15 cellular contexts compared by ENCODE assay signal in the genomic region with DNA sequence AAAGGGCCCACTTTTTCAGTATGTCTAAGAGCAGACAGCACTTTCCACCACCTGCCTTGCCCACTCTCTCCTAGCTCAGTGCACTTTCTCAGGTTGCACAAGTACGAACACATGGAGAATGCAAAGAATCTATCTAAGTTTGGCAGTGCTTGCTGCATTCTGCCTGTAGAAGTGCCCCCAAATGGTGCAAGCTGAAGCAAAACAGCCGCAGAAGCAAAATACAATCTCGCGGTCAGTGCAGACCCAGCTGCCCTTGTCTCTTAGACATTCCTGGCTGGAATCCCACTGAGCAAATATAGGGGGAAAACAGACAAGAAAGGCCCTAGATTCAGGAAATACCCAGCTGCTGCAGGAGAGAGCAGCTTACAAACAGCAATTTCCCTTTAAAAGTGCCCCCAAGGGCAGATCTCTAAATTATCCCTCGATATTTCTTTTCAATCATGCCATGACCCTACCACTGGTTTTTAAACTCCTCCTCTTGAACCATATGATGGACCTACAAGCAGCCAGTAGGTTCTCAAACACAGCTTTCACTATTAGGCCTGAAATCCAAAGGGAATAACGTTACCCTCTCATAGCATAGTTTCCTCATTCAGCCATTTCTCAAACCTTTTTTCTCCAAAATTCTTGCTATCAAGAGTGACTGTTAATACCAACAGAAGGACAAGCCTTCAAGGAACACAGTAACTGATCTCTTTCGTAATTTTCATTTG.
DNase-seq lines count a peak whose midpoint lies in the region; ATAC-seq and TF ChIP-seq lines count a peak whose summit lies in the region.
"Had no signal": no experiment of that assay in that cellular context is flagged by ENCODE, and none has a peak within 500 bp of the region (broad histone marks: within the 10 kb centered on the region; RNA-seq: fewer than 3 reads in every experiment).

No MANE protein-coding gene starts in this region.

- no peak for TF ChIP-seq POLR2A in stomach (IDR thresholded peaks at IDR 0.05)

- H3K4me1 Mint-ChIP-seq in nephron: peaks cover 63% of the 10 kb centered on the region

- H3K27me3 ChIP-seq in HUES48 (ENCODE audit: control insufficient read depth, insufficient read depth, low read length) (no peaks in the 10 kb centered on the region), fibroblast of lung (ENCODE audit: control insufficient read depth, insufficient read depth, low read length) (no peaks in the 10 kb centered on the region), stomach (no peaks in the 10 kb centered on the region)
- no peaks in the 10 kb centered on the region for H3K27me3 ChIP-seq in effector memory CD4-positive, alpha-beta T cell (replicated peaks; ENCODE audit: control insufficient read depth, insufficient read depth, low read length, poor library complexity, severe bottlenecking)
- H3K27me3 ChIP-seq: esophagus squamous epithelium, SJSA1 had no signal

- H3K4me1 ChIP-seq in HUES48 (ENCODE audit: control insufficient read depth, insufficient read depth, low read length) (peaks cover 18% of the 10 kb centered on the region), fibroblast of lung (ENCODE audit: control insufficient read depth, extremely low read depth, insufficient read depth, low read length) (peaks cover 8% of the 10 kb centered on the region), stomach (peaks cover 5 to 18% (median 10%) of the 10 kb centered on the region in 4 donors)
- H3K4me1 ChIP-seq in effector memory CD4-positive, alpha-beta T cell (ENCODE audit: control insufficient read depth, insufficient read depth, low read length, poor library complexity, severe bottlenecking): no peaks in the 10 kb centered on the region
- H3K4me1 ChIP-seq: SJSA1 had no signal

- H3K9me3 Mint-ChIP-seq in nephron: no peaks in the 10 kb centered on the region

- peak overlapping the region; percentile 82 for H3K27ac ChIP-seq in HUES48 (ENCODE audit: low read depth, low read length)
- no peak overlapping the region for H3K27ac ChIP-seq in fibroblast of lung (ENCODE audit: insufficient read depth, low read length)
- H3K27ac ChIP-seq in stomach: peak overlapping the region in 2 of 5 donors; percentile 29 to 30
- no peak overlapping the region for H3K27ac ChIP-seq in effector memory CD4-positive, alpha-beta T cell (ENCODE audit: insufficient read depth, low read length, poor library complexity, severe bottlenecking)
- H3K27ac ChIP-seq: esophagus squamous epithelium, SJSA1 had no signal

- H4K20me1 ChIP-seq in fibroblast of lung (ENCODE audit: control insufficient read depth, extremely low read depth, insufficient read depth, low read length): no peaks in the 10 kb centered on the region

- H3K36me3 ChIP-seq in HUES48 (ENCODE audit: control insufficient read depth, insufficient read depth, low read length) (no peaks in the 10 kb centered on the region), fibroblast of lung (ENCODE audit: control insufficient read depth, insufficient read depth, low read length) (no peaks in the 10 kb centered on the region), stomach (no peaks in the 10 kb centered on the region)
- H3K36me3 ChIP-seq in effector memory CD4-positive, alpha-beta T cell (ENCODE audit: control insufficient read depth, insufficient read depth, low read length): no peaks in the 10 kb centered on the region
- H3K36me3 ChIP-seq: esophagus squamous epithelium, SJSA1 had no signal

- H3K9me3 ChIP-seq in HUES48 (ENCODE audit: control insufficient read depth, insufficient read depth, low read length) (peaks cover 5% of the 10 kb centered on the region; the same call in 1 of the 2 replicates), fibroblast of lung (ENCODE audit: control insufficient read depth, insufficient read depth, low read depth, low read length) (no peaks in the 10 kb centered on the region), stomach (peaks cover 0 to 10% (median 0%) of the 10 kb centered on the region in 4 donors)
- H3K9me3 ChIP-seq in effector memory CD4-positive, alpha-beta T cell (ENCODE audit: control insufficient read depth, low read length): peaks cover 8% of the 10 kb centered on the region
- H3K9me3 ChIP-seq: esophagus squamous epithelium, SJSA1 had no signal

- no peak for TF ChIP-seq CTCF in fibroblast of lung (conservative IDR thresholded peaks at IDR 0.05 in 1 of 2, IDR thresholded peaks at IDR 0.05 in 1 of 2; ENCODE audit: low read depth in 1 of 2, low read length in 2 of 2)
- TF ChIP-seq CTCF in nephron (IDR thresholded peaks at IDR 0.05; ENCODE audit: unreplicated experiment in 3 of 3): no peak
- TF ChIP-seq CTCF in stomach (IDR thresholded peaks at IDR 0.05): no peak

- DNase-seq in NCI-H774 (lab: John Stamatoyannopoulos, UW) (peak; percentile 56), fibroblast of lung (ENCODE audit: low read depth in 2 of 2) (peak; percentile 64 to 89), stomach (no peak), NCI-H526 (lab: John Stamatoyannopoulos, UW) (no peak)
- no peak for DNase-seq in effector memory CD4-positive, alpha-beta T cell
- DNase-seq: activated CD4-positive, alpha-beta T cell treated with anti-CD3 and anti-CD28 coated beads, Interleukin-2, amount 50 U/mL, for 1 hour; activated naive CD8-positive, alpha-beta T cell treated with anti-CD3 and anti-CD28 coated beads for 36 hours; esophagus squamous epithelium; midbrain; stimulated activated CD4-positive, alpha-beta T cell treated with anti-CD3 and anti-CD28 coated beads, Interleukin-15, amount 100 ng/mL, for 24 hours had no signal

- no peak for ATAC-seq in GM21825 (IDR thresholded peaks at IDR 0.05; ENCODE audit: unreplicated experiment)

- H3K36me3 Mint-ChIP-seq in nephron (ENCODE audit: low read depth): peaks cover 5% of the 10 kb centered on the region

- intact Hi-C loops in stomach (cut with DNase I; ENCODE audit: low total_unique reads): no loop called here

- peak overlapping the region in 2 of 3 experiments; percentile 16 for H3K4me3 Mint-ChIP-seq in nephron
- H3K4me3 Mint-ChIP-seq: activated naive CD8-positive, alpha-beta T cell treated with anti-CD3 and anti-CD28 coated beads for 36 hours; stimulated activated naive CD8-positive, alpha-beta T cell treated with anti-CD3 and anti-CD28 coated beads, Interleukin-15, Interleukin-2, amounts not matched to agents 100 ng/mL and 50 ng/mL, for 24 hours had no signal

- 23 to 39% (median 27%) methylated on average over 7 of the region's 7 CpGs for WGBS in stomach, 5 donors

- H3K9ac ChIP-seq in HUES48 (ENCODE audit: low read depth, low read length): peak overlapping the region; percentile 41; the same call in 1 of the 2 replicates
- no peak overlapping the region for H3K9ac ChIP-seq in fibroblast of lung (ENCODE audit: insufficient read depth, low read length)

- H2AFZ ChIP-seq in fibroblast of lung (ENCODE audit: low read length): peak overlapping the region; percentile 33

- peak overlapping the region; percentile 87 to 93 (median 90) for H3K27ac Mint-ChIP-seq in nephron
- H3K27ac Mint-ChIP-seq: activated naive CD8-positive, alpha-beta T cell treated with anti-CD3 and anti-CD28 coated beads for 36 hours; stimulated activated naive CD8-positive, alpha-beta T cell treated with anti-CD3 and anti-CD28 coated beads, Interleukin-15, Interleukin-2, amounts not matched to agents 100 ng/mL and 50 ng/mL, for 24 hours had no signal

- peaks cover 4% of the 10 kb centered on the region for H3K79me2 ChIP-seq in fibroblast of lung (ENCODE audit: control insufficient read depth, insufficient read depth, low read length)

- TF ChIP-seq EP300 in stomach (IDR thresholded peaks at IDR 0.05): no peak

- no peak overlapping the region for H3K4me3 ChIP-seq in HUES48 (ENCODE audit: low read depth, low read length)
- peak overlapping the region in 1 of 4 experiments; percentile 12 for H3K4me3 ChIP-seq in fibroblast of lung (replicated peaks in 1 of 4; ENCODE audit: control extremely low read depth in 1 of 4, insufficient read depth in 1 of 4, low read depth in 3 of 4, low read length in 4 of 4)
- no peak overlapping the region for H3K4me3 ChIP-seq in stomach
- H3K4me3 ChIP-seq in effector memory CD4-positive, alpha-beta T cell (ENCODE audit: insufficient read depth, low read depth, low read length, poor library complexity, severe bottlenecking): no peak overlapping the region
- H3K4me3 ChIP-seq: esophagus squamous epithelium, SJSA1 had no signal

- H3K4me2 ChIP-seq in fibroblast of lung (ENCODE audit: extremely low read depth, insufficient read depth, low read length): peak overlapping the region; percentile 40

- H3K27me3 Mint-ChIP-seq in nephron (ENCODE audit: low read depth): no peaks in the 10 kb centered on the region
- H3K27me3 Mint-ChIP-seq: activated naive CD8-positive, alpha-beta T cell treated with anti-CD3 and anti-CD28 coated beads for 36 hours; stimulated activated naive CD8-positive, alpha-beta T cell treated with anti-CD3 and anti-CD28 coated beads, Interleukin-15, Interleukin-2, amounts not matched to agents 100 ng/mL and 50 ng/mL, for 24 hours had no signal

Comparison
In these comparisons a context has a peak if more than half of its experiments do, and no peak if none do; other contexts are left out.
1. DNase-seq: peak in NCI-H774 (single experiment) and fibroblast of lung (2 of 2); none in stomach (single experiment), NCI-H526 (0 of 2) and effector memory CD4-positive, alpha-beta T cell (0 of 3).